ENCODE assay signal across 24 cellular contexts in genomic region chr7:140451716-140452115, GRCh38. TPM values are rescaled to one million over a fixed set of nuclear protein-coding genes. Genes with fewer than 3 reads are reported as not detected.
A peak's percentile ranks its signal among the peaks of the same experiment; 100 is the strongest.
DNase-seq lines count a peak whose midpoint lies in the region; ATAC-seq and TF ChIP-seq lines count a peak whose summit lies in the region.
"Had no signal": no experiment of that assay in that cellular context is flagged by ENCODE, and none has a peak within 500 bp of the region (broad histone marks: within the 10 kb centered on the region; RNA-seq: fewer than 3 reads in every experiment).

No MANE protein-coding gene starts in this region.

- in situ Hi-C loops in GM13977 (cut with MboI; ENCODE audit: low pct_unique_long_range_greater_than_20kb, low sequenced_read_pairs, unreplicated experiment) = no loop called here

- peak overlapping the region; percentile 89 for H3K27ac ChIP-seq in VCaP
- H3K27ac ChIP-seq: body of pancreas, skin epidermis had no signal

- TF ChIP-seq CTCF in VCaP (conservative IDR thresholded peaks at IDR 0.05) (no peak), progenitor cell of endocrine pancreas (IDR thresholded peaks at IDR 0.05; ENCODE audit: unreplicated experiment) (no peak), GM13977 (IDR thresholded peaks at IDR 0.05; ENCODE audit: extremely low read depth, insufficient read depth, missing control alignments) (no peak)

- H3K27me3 Mint-ChIP-seq in activated naive CD8-positive, alpha-beta T cell = no peaks in the 10 kb centered on the region
- H3K27me3 Mint-ChIP-seq in activated naive CD8-positive, alpha-beta T cell treated with anti-CD3 and anti-CD28 coated beads for 36 hours = no peaks in the 10 kb centered on the region
- H3K27me3 Mint-ChIP-seq in progenitor cell of endocrine pancreas = no peaks in the 10 kb centered on the region
- H3K27me3 Mint-ChIP-seq: activated CD4-positive, alpha-beta memory T cell treated with anti-CD3 and anti-CD28 coated beads, Interleukin-2, amount 10 ng/mL, durations not matched to agents 7 days and 5 days; B cell had no signal

- H3K36me3 Mint-ChIP-seq in activated naive CD8-positive, alpha-beta T cell = peaks cover 11% of the 10 kb centered on the region
- peaks cover 11% of the 10 kb centered on the region for H3K36me3 Mint-ChIP-seq in activated naive CD8-positive, alpha-beta T cell treated with anti-CD3 and anti-CD28 coated beads for 36 hours
- peaks cover 28% of the 10 kb centered on the region for H3K36me3 Mint-ChIP-seq in progenitor cell of endocrine pancreas (ENCODE audit: insufficient read depth)

- H3K27ac Mint-ChIP-seq in activated naive CD8-positive, alpha-beta T cell = peak overlapping the region; percentile 19
- H3K27ac Mint-ChIP-seq in activated naive CD8-positive, alpha-beta T cell treated with anti-CD3 and anti-CD28 coated beads for 36 hours = no peak overlapping the region
- H3K27ac Mint-ChIP-seq in progenitor cell of endocrine pancreas = peak overlapping the region; percentile 22
- H3K27ac Mint-ChIP-seq: activated CD4-positive, alpha-beta memory T cell treated with anti-CD3 and anti-CD28 coated beads, Interleukin-2, amount 10 ng/mL, durations not matched to agents 7 days and 5 days; B cell had no signal

- DNase-seq in activated naive CD8-positive, alpha-beta T cell treated with anti-CD3 and anti-CD28 coated beads for 36 hours = no peak
- DNase-seq in iPS-NIHi7 (ENCODE audit: extremely low spot score) (peak; percentile 32), progenitor cell of endocrine pancreas (ENCODE audit: low spot score, unreplicated experiment) (no peak), GM13977 (ENCODE audit: low spot score) (no peak), kidney tubule cell (ENCODE audit: low spot score) (no peak)
- DNase-seq: activated CD4-positive, alpha-beta memory T cell treated with anti-CD3 and anti-CD28 coated beads, Interleukin-2, amount 10 ng/mL, durations not matched to agents 7 days and 5 days; activated effector memory CD4-positive, alpha-beta T cell treated with Interleukin-2 at 50 U/mL for 16 hours; body of pancreas; Caco-2; DMS79 treated with DMSO at 0.1 percent for 48 hours; effector CD8-positive, alpha-beta T cell; foreskin fibroblast; left ventricle myocardium superior; midbrain; NCI-H1694 treated with DMSO at 0.1 percent for 48 hours; NCI-H774; T1000 had no signal

- H3K4me3 Mint-ChIP-seq in activated naive CD8-positive, alpha-beta T cell = no peak overlapping the region
- H3K4me3 Mint-ChIP-seq in activated naive CD8-positive, alpha-beta T cell treated with anti-CD3 and anti-CD28 coated beads for 36 hours = no peak overlapping the region
- no peak overlapping the region for H3K4me3 Mint-ChIP-seq in progenitor cell of endocrine pancreas (ENCODE audit: low read depth)
- H3K4me3 Mint-ChIP-seq: activated CD4-positive, alpha-beta memory T cell treated with anti-CD3 and anti-CD28 coated beads, Interleukin-2, amount 10 ng/mL, durations not matched to agents 7 days and 5 days; B cell had no signal

- no peak for ATAC-seq in GM18870 (IDR thresholded peaks at IDR 0.05; ENCODE audit: unreplicated experiment)
- ATAC-seq: body of pancreas, left ventricle myocardium superior had no signal

- peaks cover 44% of the 10 kb centered on the region for H3K4me1 Mint-ChIP-seq in activated naive CD8-positive, alpha-beta T cell (ENCODE audit: low read depth)
- H3K4me1 Mint-ChIP-seq in activated naive CD8-positive, alpha-beta T cell treated with anti-CD3 and anti-CD28 coated beads for 36 hours = peaks cover 15% of the 10 kb centered on the region
- H3K4me1 Mint-ChIP-seq in progenitor cell of endocrine pancreas (ENCODE audit: low read depth) = peaks cover 12% of the 10 kb centered on the region

- H3K9me3 Mint-ChIP-seq in activated naive CD8-positive, alpha-beta T cell (ENCODE audit: low read depth) = no peaks in the 10 kb centered on the region
- H3K9me3 Mint-ChIP-seq in activated naive CD8-positive, alpha-beta T cell treated with anti-CD3 and anti-CD28 coated beads for 36 hours = no peaks in the 10 kb centered on the region
- no peaks in the 10 kb centered on the region for H3K9me3 Mint-ChIP-seq in progenitor cell of endocrine pancreas (ENCODE audit: low read depth)
- H3K9me3 Mint-ChIP-seq: activated CD4-positive, alpha-beta memory T cell treated with anti-CD3 and anti-CD28 coated beads, Interleukin-2, amount 10 ng/mL, durations not matched to agents 7 days and 5 days had no signal

RNA-seq across cellular contexts. Expression of gene MKRN1, which starts 27.6 kb away (rescaled TPM):
- total RNA-seq in activated naive CD8-positive, alpha-beta T cell treated with anti-CD3 and anti-CD28 coated beads for 36 hours = 10 to 100 TPM; 47.7 to 48.1 TPM
- 94.0 and 99.4 TPM in 2 replicates for total RNA-seq in progenitor cell of endocrine pancreas

RNA-seq across cellular contexts. Expression of gene RAB19, which starts 47.9 kb away (rescaled TPM):
- total RNA-seq in activated naive CD8-positive, alpha-beta T cell treated with anti-CD3 and anti-CD28 coated beads for 36 hours = 1 to 10 TPM; 6.8 to 7.6 TPM
- total RNA-seq in progenitor cell of endocrine pancreas = 12.2 and 14.0 TPM in 2 replicates
- total RNA-seq: A673, left ventricle myocardium superior, LHCN-M2 had no signal

RNA-seq across cellular contexts. Expression of gene SLC37A3, which starts 53.4 kb away (rescaled TPM):
- 10 to 100 TPM; 26.2 to 27.2 TPM for total RNA-seq in activated naive CD8-positive, alpha-beta T cell treated with anti-CD3 and anti-CD28 coated beads for 36 hours
- 62.3 and 66.5 TPM in 2 replicates for total RNA-seq in progenitor cell of endocrine pancreas
